In genomic region chr2:64846175-64846574, GRCh38 we compare ENCODE assay signal across 22 cellular contexts.
DNase-seq lines count a peak whose midpoint lies in the region; ATAC-seq and TF ChIP-seq lines count a peak whose summit lies in the region.
"Had no signal": no experiment of that assay in that cellular context is flagged by ENCODE, and none has a peak within 500 bp of the region (broad histone marks: within the 10 kb centered on the region; RNA-seq: fewer than 3 reads in every experiment).

No MANE protein-coding gene starts in this region.

- ATAC-seq in activated CD8-positive, alpha-beta memory T cell treated with anti-CD3 and anti-CD28 coated beads, Interleukin-2, amount 10 ng/mL, durations not matched to agents 7 days and 5 days = no peak
- ATAC-seq: gastrocnemius medialis; naive thymus-derived CD4-positive, alpha-beta T cell; T-helper 17 cell had no signal

- no peak overlapping the region for H3K4me3 ChIP-seq in endodermal cell (ENCODE audit: low read length)
- H3K4me3 ChIP-seq: cardiac muscle cell, gastrocnemius medialis, prostate gland, tibial artery had no signal

- no peaks in the 10 kb centered on the region for H3K27me3 Mint-ChIP-seq in endodermal cell (ENCODE audit: insufficient read depth)
- no peaks in the 10 kb centered on the region for H3K27me3 Mint-ChIP-seq in neural crest cell (ENCODE audit: low read depth)
- H3K27me3 Mint-ChIP-seq in activated CD8-positive, alpha-beta memory T cell treated with anti-CD3 and anti-CD28 coated beads, Interleukin-2, amount 10 ng/mL, durations not matched to agents 7 days and 5 days = peaks cover 2% of the 10 kb centered on the region
- H3K27me3 Mint-ChIP-seq in osteocyte (ENCODE audit: unreplicated experiment) = no peaks in the 10 kb centered on the region
- H3K27me3 Mint-ChIP-seq: activated B cell treated with CpG ODN at 0.5 μM for 24 hours, B cell, T-helper 17 cell had no signal

- no peaks in the 10 kb centered on the region for H3K36me3 Mint-ChIP-seq in endodermal cell (ENCODE audit: low read depth)
- H3K36me3 Mint-ChIP-seq in neural crest cell (ENCODE audit: low read depth) = no peaks in the 10 kb centered on the region
- no peaks in the 10 kb centered on the region for H3K36me3 Mint-ChIP-seq in activated CD8-positive, alpha-beta memory T cell treated with anti-CD3 and anti-CD28 coated beads, Interleukin-2, amount 10 ng/mL, durations not matched to agents 7 days and 5 days
- no peaks in the 10 kb centered on the region for H3K36me3 Mint-ChIP-seq in osteocyte (ENCODE audit: unreplicated experiment)
- H3K36me3 Mint-ChIP-seq: naive thymus-derived CD4-positive, alpha-beta T cell had no signal

- no peaks in the 10 kb centered on the region for H3K9me3 Mint-ChIP-seq in endodermal cell
- H3K9me3 Mint-ChIP-seq in neural crest cell = peaks cover 12% of the 10 kb centered on the region
- no peaks in the 10 kb centered on the region for H3K9me3 Mint-ChIP-seq in activated CD8-positive, alpha-beta memory T cell treated with anti-CD3 and anti-CD28 coated beads, Interleukin-2, amount 10 ng/mL, durations not matched to agents 7 days and 5 days (ENCODE audit: low read depth)
- H3K9me3 Mint-ChIP-seq in osteocyte (ENCODE audit: unreplicated experiment) = no peaks in the 10 kb centered on the region
- H3K9me3 Mint-ChIP-seq: activated B cell treated with CpG ODN at 0.5 μM for 24 hours; activated T-helper 1 cell treated with anti-CD3 and anti-CD28 coated beads, Interleukin-12 subunit alpha, Interleukin-12 subunit beta, Interleukin-2, Interleukin-4 antibody, amounts not matched to agents 30 ng/mL and 10 ng/mL and 1 ng/mL, durations not matched to agents 14 hours and 24 hours and 36 hours; naive thymus-derived CD4-positive, alpha-beta T cell had no signal

- H3K9me3 ChIP-seq in endodermal cell (ENCODE audit: control insufficient read depth, low read length) = no peaks in the 10 kb centered on the region
- H3K9me3 ChIP-seq: gastrocnemius medialis, prostate gland, tibial artery had no signal

- 84% methylated on average over 3 of the region's 3 CpGs; no CpG with 5 or more reads in 1 of the 2 experiments for whole genome bisulfite sequencing in endodermal cell (ENCODE audit: insufficient coverage in 1 of 2, insufficient read length in 1 of 2), 2 experiments

- H3K27ac Mint-ChIP-seq in endodermal cell (no peak overlapping the region), neural crest cell (ENCODE audit: unreplicated experiment) (peak overlapping the region; percentile 74), osteocyte (ENCODE audit: unreplicated experiment) (no peak overlapping the region)
- H3K27ac Mint-ChIP-seq in activated CD8-positive, alpha-beta memory T cell treated with anti-CD3 and anti-CD28 coated beads, Interleukin-2, amount 10 ng/mL, durations not matched to agents 7 days and 5 days = no peak overlapping the region
- H3K27ac Mint-ChIP-seq: activated B cell treated with CpG ODN at 0.5 μM for 24 hours; activated T-helper 1 cell treated with anti-CD3 and anti-CD28 coated beads, Interleukin-12 subunit alpha, Interleukin-12 subunit beta, Interleukin-2, Interleukin-4 antibody, amounts not matched to agents 30 ng/mL and 10 ng/mL and 1 ng/mL, durations not matched to agents 14 hours and 24 hours and 36 hours; naive thymus-derived CD4-positive, alpha-beta T cell had no signal

- no peaks in the 10 kb centered on the region for H3K36me3 ChIP-seq in endodermal cell (ENCODE audit: control insufficient read depth, insufficient read depth, low read length)
- H3K36me3 ChIP-seq: cardiac muscle cell, gastrocnemius medialis, prostate gland, tibial artery had no signal

- CTCF ChIA-PET in activated CD8-positive, alpha-beta memory T cell treated with anti-CD3 and anti-CD28 coated beads, Interleukin-2, amount 10 ng/mL, durations not matched to agents 7 days and 5 days (lab: Charles Lee) = interaction anchor here (1.3 kb wide), 1 partner anchor 15 kb away, joined by 4 read pairs; no protein-coding TSS in a partner anchor

- H3K9ac ChIP-seq in endodermal cell (ENCODE audit: extremely low read depth, low read length, poor library complexity, severe bottlenecking) = no peak overlapping the region
- H3K9ac ChIP-seq: KMS-11 had no signal

- H3K27ac ChIP-seq in endodermal cell (ENCODE audit: low read depth, low read length) = peak overlapping the region; percentile 10
- H3K27ac ChIP-seq: cardiac muscle cell, gastrocnemius medialis, KMS-11, prostate gland, tibial artery had no signal

- peak; percentile 28 for DNase-seq in EL
- peak; percentile 50 for DNase-seq in LHCN-M2 (ENCODE audit: low read depth)
- no peak for DNase-seq in endodermal cell
- DNase-seq in neural crest cell (ENCODE audit: low read depth, low spot score) = no peak
- DNase-seq in activated CD8-positive, alpha-beta memory T cell treated with anti-CD3 and anti-CD28 coated beads, Interleukin-2, amount 10 ng/mL, durations not matched to agents 7 days and 5 days = no peak
- no peak for DNase-seq in NCI-H2196 treated with DMSO at 0.1 percent for 48 hours (lab: John Stamatoyannopoulos, UW; ENCODE audit: unreplicated experiment)
- DNase-seq in osteocyte (ENCODE audit: extremely low spot score, unreplicated experiment) = no peak
- DNase-seq in kidney tubule cell (ENCODE audit: low spot score) = no peak
- DNase-seq: activated B cell treated with CpG ODN at 0.5 μM for 24 hours; activated CD8-positive, alpha-beta memory T cell treated with anti-CD3 and anti-CD28 coated beads for 24 hours; effector CD8-positive, alpha-beta T cell; gastrocnemius medialis; naive thymus-derived CD4-positive, alpha-beta T cell; NCI-H1436 treated with DMSO at 0.1 percent for 48 hours; NCI-H2227 treated with DMSO at 0.1 percent for 48 hours; T-helper 17 cell had no signal

- H3K4me3 Mint-ChIP-seq in endodermal cell = no peak overlapping the region
- H3K4me3 Mint-ChIP-seq in neural crest cell = peak overlapping the region; percentile 23
- no peak overlapping the region for H3K4me3 Mint-ChIP-seq in activated CD8-positive, alpha-beta memory T cell treated with anti-CD3 and anti-CD28 coated beads, Interleukin-2, amount 10 ng/mL, durations not matched to agents 7 days and 5 days
- H3K4me3 Mint-ChIP-seq in osteocyte (ENCODE audit: unreplicated experiment) = no peak overlapping the region
- H3K4me3 Mint-ChIP-seq: activated B cell treated with CpG ODN at 0.5 μM for 24 hours; activated T-helper 1 cell treated with anti-CD3 and anti-CD28 coated beads, Interleukin-12 subunit alpha, Interleukin-12 subunit beta, Interleukin-2, Interleukin-4 antibody, amounts not matched to agents 30 ng/mL and 10 ng/mL and 1 ng/mL, durations not matched to agents 14 hours and 24 hours and 36 hours; B cell; naive thymus-derived CD4-positive, alpha-beta T cell; T-helper 17 cell had no signal

- H3K4me1 Mint-ChIP-seq in endodermal cell = no peaks in the 10 kb centered on the region
- H3K4me1 Mint-ChIP-seq in neural crest cell = peaks cover 27% of the 10 kb centered on the region
- peaks cover 2% of the 10 kb centered on the region for H3K4me1 Mint-ChIP-seq in activated CD8-positive, alpha-beta memory T cell treated with anti-CD3 and anti-CD28 coated beads, Interleukin-2, amount 10 ng/mL, durations not matched to agents 7 days and 5 days
- no peaks in the 10 kb centered on the region for H3K4me1 Mint-ChIP-seq in osteocyte (ENCODE audit: unreplicated experiment)

- no peaks in the 10 kb centered on the region for H3K27me3 ChIP-seq in endodermal cell (ENCODE audit: control insufficient read depth, insufficient read depth, low read length, poor library complexity, severe bottlenecking)
- H3K27me3 ChIP-seq: cardiac muscle cell, gastrocnemius medialis, tibial artery had no signal

- H3K4me1 ChIP-seq in endodermal cell (ENCODE audit: control insufficient read depth, insufficient read depth, low read length) = no peaks in the 10 kb centered on the region
- H3K4me1 ChIP-seq: gastrocnemius medialis, prostate gland had no signal

- no peak for TF ChIP-seq CTCF in endodermal cell (conservative IDR thresholded peaks at IDR 0.05)
- TF ChIP-seq CTCF in neural crest cell (conservative IDR thresholded peaks at IDR 0.05) = no peak
- TF ChIP-seq CTCF in osteocyte (IDR thresholded peaks at IDR 0.05) = no peak

Comparison
In these comparisons a context has a peak if more than half of its experiments do, and no peak if none do; other contexts are left out.
1. DNase-seq: peak in EL (single experiment) and LHCN-M2 (single experiment); none in endodermal cell (single experiment), neural crest cell (single experiment), activated CD8-positive, alpha-beta memory T cell treated with anti-CD3 and anti-CD28 coated beads, Interleukin-2, amount 10 ng/mL, durations not matched to agents 7 days and 5 days (single experiment), NCI-H2196 treated with DMSO at 0.1 percent for 48 hours (single experiment), osteocyte (single experiment) and kidney tubule cell (single experiment).